Comparison of ENCODE assay signal across 8 cellular contexts in genomic region chr16:85613609-85614337, GRCh38. TPM values are rescaled to one million over a fixed set of nuclear protein-coding genes. Genes with fewer than 3 reads are reported as not detected.
DNase-seq lines count a peak whose midpoint lies in the region; ATAC-seq and TF ChIP-seq lines count a peak whose summit lies in the region.

No MANE protein-coding gene starts in this region.

- H3K36me3 ChIP-seq in adipocyte (ENCODE audit: control insufficient read depth, insufficient read depth, low read length, severe bottlenecking) = peaks cover 1% of the 10 kb centered on the region
- H3K36me3 ChIP-seq in iPS-15b (ENCODE audit: control insufficient read depth, insufficient read depth, low read length) = peaks cover 17% of the 10 kb centered on the region
- no peaks in the 10 kb centered on the region for H3K36me3 ChIP-seq in smooth muscle cell (ENCODE audit: low read depth)

- H3K4me3 ChIP-seq in adipocyte (ENCODE audit: low read length) = peak overlapping the region; percentile 77
- peak overlapping the region; percentile 82 for H3K4me3 ChIP-seq in iPS-15b (ENCODE audit: low read depth, low read length)
- peak overlapping the region; percentile 72 for H3K4me3 ChIP-seq in smooth muscle cell

- H3K4me1 ChIP-seq in adipocyte (ENCODE audit: control insufficient read depth, insufficient read depth, low read length) (peaks cover 40% of the 10 kb centered on the region), iPS-15b (ENCODE audit: control insufficient read depth, insufficient read depth, low read length) (peaks cover 25% of the 10 kb centered on the region), smooth muscle cell (ENCODE audit: low read depth) (peaks cover 33% of the 10 kb centered on the region)

- H3K27me3 ChIP-seq in adipocyte (replicated peaks; ENCODE audit: control insufficient read depth, insufficient read depth, low read length) (no peaks in the 10 kb centered on the region), iPS-15b (ENCODE audit: control insufficient read depth, insufficient read depth, low read length) (no peaks in the 10 kb centered on the region), smooth muscle cell (ENCODE audit: low read depth) (no peaks in the 10 kb centered on the region)

- no peak overlapping the region for H2AFZ ChIP-seq in smooth muscle cell (ENCODE audit: low read depth)

- peak overlapping the region; percentile 100 for H3K4me2 ChIP-seq in smooth muscle cell

- H3K9ac ChIP-seq in adipocyte (ENCODE audit: low read length) (no peak overlapping the region), iPS-15b (ENCODE audit: low read depth, low read length) (peak overlapping the region; percentile 73), smooth muscle cell (ENCODE audit: low read depth) (peak overlapping the region; percentile 31)

- H3K79me2 ChIP-seq in smooth muscle cell (ENCODE audit: low read depth) = peaks cover 8% of the 10 kb centered on the region

- H3F3A ChIP-seq in smooth muscle cell (ENCODE audit: low read depth) = peaks cover 8% of the 10 kb centered on the region

- no peak for ATAC-seq in GM21619 (IDR thresholded peaks at IDR 0.05; ENCODE audit: unreplicated experiment)

- H3K27ac ChIP-seq in smooth muscle cell (ENCODE audit: low read depth) = peak overlapping the region; percentile 71

- WGBS in smooth muscle cell (ENCODE audit: low lambda C conversion rate) = 1% methylated on average over 19 of the region's 67 CpGs

- peak; percentile 34 for DNase-seq in A172 (ENCODE audit: low spot score)
- peak; percentile 70 for DNase-seq in GM10266 (ENCODE audit: extremely low spot score)
- peak; percentile 90 for DNase-seq in NCI-H69 (lab: John Stamatoyannopoulos, UW)
- peak; percentile 63 for DNase-seq in adipocyte (ENCODE audit: low read depth)
- peak; percentile 23 for DNase-seq in smooth muscle cell (lab: John Stamatoyannopoulos, UW; ENCODE audit: unreplicated experiment)
- DNase-seq in epidermal melanocyte (ENCODE audit: insufficient read length, low spot score) = no peak

- H4K20me1 ChIP-seq in smooth muscle cell (ENCODE audit: low read depth) = peaks cover 97% of the 10 kb centered on the region

- no peak for TF ChIP-seq CTCF in GM10266 (IDR thresholded peaks at IDR 0.05; ENCODE audit: control insufficient read depth, insufficient read depth, low read depth, missing control alignments)
- TF ChIP-seq CTCF in smooth muscle cell (IDR thresholded peaks at IDR 0.05; ENCODE audit: borderline replicate concordance, insufficient read depth, poor library complexity, severe bottlenecking) = no peak

- H3K9me3 ChIP-seq in adipocyte (ENCODE audit: control insufficient read depth, low read length) = no peaks in the 10 kb centered on the region
- no peaks in the 10 kb centered on the region for H3K9me3 ChIP-seq in iPS-15b (ENCODE audit: control insufficient read depth, insufficient read depth, low read length)
- no peaks in the 10 kb centered on the region for H3K9me3 ChIP-seq in smooth muscle cell (replicated peaks; ENCODE audit: low read depth)

RNA-seq across cellular contexts. Expression of gene GSE1, which starts 0.7 kb away (rescaled TPM):
- 9.7 and 13.4 TPM in 2 replicates for total RNA-seq in A172 (2014; rRNA removed; shearing (Covaris generic))
- 21.4 and 27.7 TPM in 2 replicates for total RNA-seq in smooth muscle cell
- 13.6 and 17.1 TPM in 2 replicates for polyA plus RNA-seq in smooth muscle cell
